In genomic region chr17:45146616-45147101, GRCh38 we compare ENCODE assay signal across 6 cellular contexts. TPM values are rescaled to one million over a fixed set of nuclear protein-coding genes. Genes with fewer than 3 reads are reported as not detected.
DNase-seq lines count a peak whose midpoint lies in the region; ATAC-seq, FAIRE-seq and TF ChIP-seq lines count a peak whose summit lies in the region.

No MANE protein-coding gene starts in this region.

- in situ Hi-C loops in gastrocnemius medialis (cut with MboI; ENCODE audit: low sequenced_read_pairs in 4 of 4): loop anchor here in 1 of 4 donors (25.0 kb wide), 1 partner anchor 234 kb away; the partner anchor contains the start of gene GFAP

- H4K5ac ChIP-seq in H1 (ENCODE audit: insufficient read length, low read depth, low read length): peak overlapping the region; percentile 71

- H2BK120ac ChIP-seq in H1 (replicated peaks; ENCODE audit: low read depth, low read length): no peak overlapping the region

- no peak overlapping the region for H2BK20ac ChIP-seq in H1 (ENCODE audit: low read length)

- H3K27ac ChIP-seq in H1 (ENCODE audit: low read depth, low read length): peak overlapping the region; percentile 88
- peak overlapping the region; percentile 90 to 98 (median 98) for H3K27ac ChIP-seq in gastrocnemius medialis

- WGBS in H1 (ENCODE audit: extremely low coverage in 1 of 2, insufficient coverage in 1 of 2, insufficient read length in 1 of 2, insufficient replicate concordance in 2 of 2, low coverage in 1 of 2, low lambda C conversion rate in 2 of 2, missing lambda C conversion rate in 1 of 2), 2 experiments: 81% methylated on average over 9 of the region's 9 CpGs; no CpG with 5 or more reads in 1 of the 2 experiments

- H3K4ac ChIP-seq in H1 (replicated peaks; ENCODE audit: insufficient read length, low read depth, low read length): no peak overlapping the region

- no peak overlapping the region; the same call in 1 of the 2 replicates for H4K8ac ChIP-seq in H1 (ENCODE audit: extremely low read depth, insufficient read depth, low read length)

- TF ChIP-seq POLR2A in H1 (IDR thresholded peaks at IDR 0.05; ENCODE audit: control extremely low read depth in 1 of 2, low read depth in 2 of 2, low read length in 2 of 2) (no peak), gastrocnemius medialis (IDR thresholded peaks at IDR 0.05) (no peak)

- H3K4me1 Mint-ChIP-seq in T-helper 1 cell treated with Interleukin-12 subunit alpha and Interleukin-12 subunit beta and Interleukin-4 antibody, amounts not matched to agents 30 μg/mL and 1 μg/mL, for 36 hours (ENCODE audit: low read depth): peaks cover 27% of the 10 kb centered on the region

- H3K27me3 Mint-ChIP-seq in T-helper 1 cell treated with Interleukin-12 subunit alpha and Interleukin-12 subunit beta and Interleukin-4 antibody, amounts not matched to agents 30 μg/mL and 1 μg/mL, for 36 hours (ENCODE audit: low read depth): no peaks in the 10 kb centered on the region

- TF ChIP-seq CTCF in H1 (IDR thresholded peaks at IDR 0.05; ENCODE audit: control extremely low read depth in 1 of 3, insufficient read depth in 1 of 3, low read depth in 1 of 3, low read length in 3 of 3) (no peak), gastrocnemius medialis (IDR thresholded peaks at IDR 0.05 in 4 of 5, conservative IDR thresholded peaks at IDR 0.05 in 1 of 5) (no peak)

- CTCF ChIA-PET in H1 (lab: Charles Lee; ENCODE audit: partially characterized antibody): interaction anchor here (0.8 to 9.4 kb wide), 3 partner anchors 12 to 52 kb away, joined by 3 to 187 read pairs (median 29); partner anchors contain the start of gene ACBD4

- H3K79me1 ChIP-seq in H1 (ENCODE audit: low read depth, low read length): peaks cover 3% of the 10 kb centered on the region; the same call in 1 of the 2 replicates

- TF ChIP-seq RAD21 in H1 (IDR thresholded peaks at IDR 0.05 in 1 of 2, conservative IDR thresholded peaks at IDR 0.05 in 1 of 2; ENCODE audit: low read depth in 2 of 2, low read length in 2 of 2): no peak

- H3K9ac ChIP-seq in H1 (replicated peaks in 1 of 4; ENCODE audit: extremely low read depth in 1 of 4, low read depth in 3 of 4, low read length in 3 of 4): peak overlapping the region in 3 of 4 experiments; percentile 78 to 93 (median 83); a peak in 5 of 7 replicates

- DNase-seq in T-helper 1 cell: no peak
- DNase-seq in H1 (ENCODE audit: low read depth in 1 of 2, low spot score in 2 of 2): no peak
- peak in 1 of 2 donors; percentile 33 for DNase-seq in gastrocnemius medialis
- DNase-seq in epidermal melanocyte (ENCODE audit: insufficient read length, low spot score): no peak

- H3K56ac ChIP-seq in H1 (replicated peaks; ENCODE audit: insufficient read length, low read depth, low read length): no peak overlapping the region

- peak overlapping the region; percentile 72; the same call in 1 of the 2 replicates for H2BK15ac ChIP-seq in H1 (ENCODE audit: low read length)

- peak overlapping the region; percentile 68 to 70 for H3K4me2 ChIP-seq in H1 (ENCODE audit: insufficient read depth in 1 of 2, low read depth in 2 of 2, low read length in 2 of 2)

- no peaks in the 10 kb centered on the region for H3K27me3 ChIP-seq in H1 (replicated peaks in 1 of 4; ENCODE audit: control insufficient read depth in 3 of 4, extremely low read depth in 1 of 4, insufficient read depth in 3 of 4, low read length in 3 of 4)
- H3K27me3 ChIP-seq in gastrocnemius medialis: no peaks in the 10 kb centered on the region

- no peak overlapping the region for H3K14ac ChIP-seq in H1 (ENCODE audit: insufficient read length)

- no peak overlapping the region; the same call in 1 of the 2 replicates for H3K18ac ChIP-seq in H1 (ENCODE audit: extremely low read depth, low read length)

- POLR2A ChIA-PET in H1 (lab: Charles Lee; ENCODE audit: partially characterized antibody): interaction anchor here (0.5 to 20.3 kb wide), 6 partner anchors 14 to 255 kb away, joined by 3 to 1076 read pairs (median 94); partner anchors contain the start of genes ACBD4, HEXIM2 and PLCD3

- no peak for TF ChIP-seq EP300 in H1 (IDR thresholded peaks at IDR 0.05; ENCODE audit: borderline replicate concordance in 1 of 2, low read depth in 2 of 2, low read length in 2 of 2)

- H3K23me2 ChIP-seq in H1 (ENCODE audit: low read depth, low read length): peaks cover 22% of the 10 kb centered on the region

- no peak overlapping the region for H3K23ac ChIP-seq in H1 (ENCODE audit: insufficient read length)

- H2AFZ ChIP-seq in H1 (ENCODE audit: low read length): no peak overlapping the region

- no peak for FAIRE-seq in H1 (lab: Jason Lieb, UNC)

- no peak for ATAC-seq in gastrocnemius medialis
- ATAC-seq in GM21515 (IDR thresholded peaks at IDR 0.05; ENCODE audit: unreplicated experiment): no peak

- H3K4me3 Mint-ChIP-seq in T-helper 1 cell treated with Interleukin-12 subunit alpha and Interleukin-12 subunit beta and Interleukin-4 antibody, amounts not matched to agents 30 μg/mL and 1 μg/mL, for 36 hours: peak overlapping the region; percentile 96

- H3K4me3 ChIP-seq in H1 (ENCODE audit: extremely low read depth in 1 of 4, insufficient read depth in 2 of 4, low read depth in 3 of 4, low read length in 4 of 4): peak overlapping the region; percentile 68 to 93 (median 74)
- H3K4me3 ChIP-seq in gastrocnemius medialis: peak overlapping the region; percentile 57 to 88 (median 82)

- peak overlapping the region; percentile 96; the same call in 1 of the 2 replicates for H2BK5ac ChIP-seq in H1 (ENCODE audit: low read depth, low read length)

- peaks cover 3 to 10% of the 10 kb centered on the region in 2 experiments for H4K20me1 ChIP-seq in H1 (replicated peaks in 1 of 2; ENCODE audit: control insufficient read depth in 1 of 2, insufficient read depth in 2 of 2, low read length in 2 of 2)

- peaks cover 22% of the 10 kb centered on the region for H3K36me3 Mint-ChIP-seq in T-helper 1 cell treated with Interleukin-12 subunit alpha and Interleukin-12 subunit beta and Interleukin-4 antibody, amounts not matched to agents 30 μg/mL and 1 μg/mL, for 36 hours (ENCODE audit: low read depth)

- peaks cover 3 to 23% (median 19%) of the 10 kb centered on the region in 4 experiments for H3K4me1 ChIP-seq in H1 (replicated peaks in 1 of 4; ENCODE audit: control insufficient read depth in 3 of 4, insufficient read depth in 4 of 4, low read length in 3 of 4)
- peaks cover 29 to 35% of the 10 kb centered on the region in 2 donors for H3K4me1 ChIP-seq in gastrocnemius medialis

- no peaks in the 10 kb centered on the region for H3K9me3 ChIP-seq in H1 (ENCODE audit: insufficient read depth in 2 of 2, low read depth in 1 of 2, low read length in 1 of 2)
- no peaks in the 10 kb centered on the region for H3K9me3 ChIP-seq in gastrocnemius medialis

- H4K91ac ChIP-seq in H1 (replicated peaks; ENCODE audit: insufficient read length, low read length): peak overlapping the region; percentile 81

- H3K79me2 ChIP-seq in H1 (ENCODE audit: control insufficient read depth in 1 of 2, insufficient read depth in 2 of 2, low read length in 2 of 2): peaks cover 0 to 23% of the 10 kb centered on the region in 2 experiments; a peak in 2 of 4 replicates

- no peaks in the 10 kb centered on the region for H3K9me3 Mint-ChIP-seq in T-helper 1 cell treated with Interleukin-12 subunit alpha and Interleukin-12 subunit beta and Interleukin-4 antibody, amounts not matched to agents 30 μg/mL and 1 μg/mL, for 36 hours

- H3K36me3 ChIP-seq in H1 (ENCODE audit: control insufficient read depth in 2 of 4, insufficient read depth in 4 of 4, low read length in 3 of 4) (no peaks in the 10 kb centered on the region), gastrocnemius medialis (no peaks in the 10 kb centered on the region)

- H3K27ac Mint-ChIP-seq in T-helper 1 cell treated with Interleukin-12 subunit alpha and Interleukin-12 subunit beta and Interleukin-4 antibody, amounts not matched to agents 30 μg/mL and 1 μg/mL, for 36 hours: peak overlapping the region; percentile 100

- peak overlapping the region; percentile 85 for H2AK5ac ChIP-seq in H1 (ENCODE audit: low read depth, low read length)

- peak overlapping the region; percentile 20 for H2BK12ac ChIP-seq in H1 (ENCODE audit: low read depth, low read length)

- intact Hi-C loops in gastrocnemius medialis (cut with DNase I; ENCODE audit: low total_unique reads): loop anchor here (5.0 kb wide), 1 partner anchor 1046 kb away; the partner anchor contains the start of gene KANSL1

RNA-seq across cellular contexts. Expression of gene HEXIM1, which starts 1.6 kb away (rescaled TPM):
- total RNA-seq in H1 (2021; fragmentation: NEBNext Ultra II Directional; extraction: Animal tissue kit (Norgen Biotek cat#: 25700)): 36.9 and 38.3 TPM in 2 replicates
- 9.1 and 11.1 TPM in 2 replicates for polyA plus RNA-seq in H1 (2011; rRNA removed)
- 14.0 TPM for polyA plus RNA-seq in H1 (2011; cell fraction: cytosol; rRNA removed)
- 10.2 TPM for polyA plus RNA-seq in H1 (2011; cell fraction: nucleus; rRNA removed)
- polyA plus RNA-seq in H1 (2012, experiment 1 of 2): 16.8 to 21.8 TPM (median 20.6 TPM) in 4 replicates
- polyA plus RNA-seq in H1 (2012, experiment 2 of 2): 7.1 TPM
- polyA plus RNA-seq in H1 (2013, experiment 1 of 2): 18.9 TPM
- 18.6 TPM for polyA plus RNA-seq in H1 (2013, experiment 2 of 2)
- 2.5 and 3.5 TPM in 2 replicates for polyA minus RNA-seq in H1 (2011; rRNA and poly(A)+ RNA removed)
- 6.5 TPM for polyA minus RNA-seq in H1 (2011; cell fraction: cytosol; rRNA and poly(A)+ RNA removed)
- polyA minus RNA-seq in H1 (2011; cell fraction: nucleus; rRNA and poly(A)+ RNA removed): 7.7 TPM
- total RNA-seq in gastrocnemius medialis: 10 to 100 TPM; 26.3 to 79.6 (median 36.9) TPM

RNA-seq across cellular contexts. Expression of gene ACBD4, which starts 11.2 kb away (rescaled TPM):
- 9.3 and 10.7 TPM in 2 replicates for total RNA-seq in H1 (2021; fragmentation: NEBNext Ultra II Directional; extraction: Animal tissue kit (Norgen Biotek cat#: 25700))
- 7.3 and 14.2 TPM in 2 replicates for polyA plus RNA-seq in H1 (2011; rRNA removed)
- 15.5 TPM for polyA plus RNA-seq in H1 (2011; cell fraction: cytosol; rRNA removed)
- polyA plus RNA-seq in H1 (2011; cell fraction: nucleus; rRNA removed): 47.3 TPM
- polyA plus RNA-seq in H1 (2012, experiment 1 of 2): 10.5 to 14.1 TPM (median 12.7 TPM) in 4 replicates
- polyA plus RNA-seq in H1 (2012, experiment 2 of 2): 9.2 TPM
- 9.3 TPM for polyA plus RNA-seq in H1 (2013, experiment 1 of 2)
- polyA plus RNA-seq in H1 (2013, experiment 2 of 2): 7.3 TPM
- 7.1 and 7.7 TPM in 2 replicates for polyA minus RNA-seq in H1 (2011; rRNA and poly(A)+ RNA removed)
- polyA minus RNA-seq in H1 (2011; cell fraction: cytosol; rRNA and poly(A)+ RNA removed): 8.5 TPM
- polyA minus RNA-seq in H1 (2011; cell fraction: nucleus; rRNA and poly(A)+ RNA removed): 18.7 TPM
- 1 to 10 TPM; 2.2 to 3.2 (median 2.5) TPM for total RNA-seq in gastrocnemius medialis

RNA-seq across cellular contexts. Expression of gene PLCD3, which starts 14.3 kb away (rescaled TPM):
- 42.7 and 48.1 TPM in 2 replicates for total RNA-seq in H1 (2021; fragmentation: NEBNext Ultra II Directional; extraction: Animal tissue kit (Norgen Biotek cat#: 25700))
- polyA plus RNA-seq in H1 (2011; rRNA removed): 26.5 and 32.3 TPM in 2 replicates
- 24.7 TPM for polyA plus RNA-seq in H1 (2011; cell fraction: cytosol; rRNA removed)
- polyA plus RNA-seq in H1 (2011; cell fraction: nucleus; rRNA removed): 28.3 TPM
- 21.6 to 33.0 TPM (median 28.2 TPM) in 4 replicates for polyA plus RNA-seq in H1 (2012, experiment 1 of 2)
- polyA plus RNA-seq in H1 (2012, experiment 2 of 2): 27.8 TPM
- 20.4 TPM for polyA plus RNA-seq in H1 (2013, experiment 1 of 2)
- polyA plus RNA-seq in H1 (2013, experiment 2 of 2): 20.7 TPM
- 16.3 and 24.8 TPM in 2 replicates for polyA minus RNA-seq in H1 (2011; rRNA and poly(A)+ RNA removed)
- 18.3 TPM for polyA minus RNA-seq in H1 (2011; cell fraction: cytosol; rRNA and poly(A)+ RNA removed)
- polyA minus RNA-seq in H1 (2011; cell fraction: nucleus; rRNA and poly(A)+ RNA removed): 25.1 TPM
- total RNA-seq in gastrocnemius medialis: 100 to 1,000 TPM in 1 of 4 donors, 10 to 100 TPM in 3; 38.6 to 186 (median 75.1) TPM

RNA-seq across cellular contexts. Expression of gene HEXIM2, which starts 15.0 kb away (rescaled TPM):
- total RNA-seq in H1 (2021; fragmentation: NEBNext Ultra II Directional; extraction: Animal tissue kit (Norgen Biotek cat#: 25700)): 13.2 and 13.9 TPM in 2 replicates
- 7.5 and 10.6 TPM in 2 replicates for polyA plus RNA-seq in H1 (2011; rRNA removed)
- 11.8 TPM for polyA plus RNA-seq in H1 (2011; cell fraction: cytosol; rRNA removed)
- 9.0 TPM for polyA plus RNA-seq in H1 (2011; cell fraction: nucleus; rRNA removed)
- 7.8 to 13.6 TPM (median 12.5 TPM) in 4 replicates for polyA plus RNA-seq in H1 (2012, experiment 1 of 2)
- 13.0 TPM for polyA plus RNA-seq in H1 (2012, experiment 2 of 2)
- polyA plus RNA-seq in H1 (2013, experiment 1 of 2): 4.2 TPM
- polyA plus RNA-seq in H1 (2013, experiment 2 of 2): 4.1 TPM
- polyA minus RNA-seq in H1 (2011; rRNA and poly(A)+ RNA removed): 5.9 and 6.0 TPM in 2 replicates
- 5.0 TPM for polyA minus RNA-seq in H1 (2011; cell fraction: cytosol; rRNA and poly(A)+ RNA removed)
- polyA minus RNA-seq in H1 (2011; cell fraction: nucleus; rRNA and poly(A)+ RNA removed): 5.5 TPM
- 10 to 100 TPM; 31.4 to 70.8 (median 64.9) TPM for total RNA-seq in gastrocnemius medialis
